8 cellular contexts compared by ENCODE assay signal in genomic region chr10:56360583-56360966, GRCh38. TPM values are rescaled to one million over a fixed set of nuclear protein-coding genes. Genes with fewer than 3 reads are reported as not detected.
DNase-seq lines count a peak whose midpoint lies in the region; ATAC-seq and TF ChIP-seq lines count a peak whose summit lies in the region.

No MANE protein-coding gene starts in this region.

- ATAC-seq in GM19035 (IDR thresholded peaks at IDR 0.05; ENCODE audit: unreplicated experiment), result no peak

- H3K4me3 ChIP-seq in fibroblast of mammary gland (ENCODE audit: control insufficient read depth, low read depth, low read length), result peak overlapping the region; percentile 62

- H3K4me3 Mint-ChIP-seq in progenitor cell of endocrine pancreas (ENCODE audit: low read depth), result peak overlapping the region; percentile 95

- H3K9me3 Mint-ChIP-seq in progenitor cell of endocrine pancreas (ENCODE audit: low read depth), result no peaks in the 10 kb centered on the region

- peaks cover 15% of the 10 kb centered on the region for H3K4me1 Mint-ChIP-seq in progenitor cell of endocrine pancreas (ENCODE audit: low read depth)

- H3K36me3 Mint-ChIP-seq in progenitor cell of endocrine pancreas (ENCODE audit: insufficient read depth), result peaks cover 3% of the 10 kb centered on the region

- H3K27ac Mint-ChIP-seq in progenitor cell of endocrine pancreas, result peak overlapping the region; percentile 67

- no peaks in the 10 kb centered on the region for H3K27me3 Mint-ChIP-seq in progenitor cell of endocrine pancreas

- H3K27ac ChIP-seq in RWPE1, result peak overlapping the region; percentile 65

- no peak for TF ChIP-seq CTCF in RWPE1 (conservative IDR thresholded peaks at IDR 0.05; ENCODE audit: low read depth)
- TF ChIP-seq CTCF in fibroblast of mammary gland (conservative IDR thresholded peaks at IDR 0.05; ENCODE audit: control insufficient read depth, insufficient read depth, low read depth, low read length), result no peak
- no peak for TF ChIP-seq CTCF in progenitor cell of endocrine pancreas (IDR thresholded peaks at IDR 0.05; ENCODE audit: unreplicated experiment)

- POLR2A ChIA-PET in RWPE1 (lab: Yijun Ruan, JAX; ENCODE audit: low non-redundant PET), result no interaction called here

- CTCF ChIA-PET in RWPE1 (lab: Yijun Ruan, JAX), result no interaction called here

- DNase-seq in ELF-1 (ENCODE audit: low read depth, low spot score) (peak; percentile 55), RWPE1 (ENCODE audit: low spot score) (no peak), fibroblast of mammary gland (ENCODE audit: low read depth) (no peak), progenitor cell of endocrine pancreas (ENCODE audit: low spot score, unreplicated experiment) (no peak), NOMO-1 treated with dmso at 0.1 percent for 144 hours (lab: John Stamatoyannopoulos, UW; ENCODE audit: unreplicated experiment) (no peak), NCI-H128 (lab: John Stamatoyannopoulos, UW; ENCODE audit: unreplicated experiment) (no peak), SK-N-DZ (ENCODE audit: low spot score) (no peak)

RNA-seq across cellular contexts. Expression of gene ZWINT, which starts 0.5 kb away (rescaled TPM):
- 44.5 and 46.0 TPM in 2 replicates for total RNA-seq in progenitor cell of endocrine pancreas
- 213 and 214 TPM in 2 replicates for polyA plus RNA-seq in SK-N-DZ (2014; cell fraction: cytosol; rRNA removed)
- polyA plus RNA-seq in SK-N-DZ (2014; cell fraction: nucleus; rRNA removed), result 431 and 468 TPM in 2 replicates
